13 cellular contexts compared by ENCODE assay signal in genomic region chr9:77829440-77829839, GRCh38.
DNase-seq lines count a peak whose midpoint lies in the region; ATAC-seq and TF ChIP-seq lines count a peak whose summit lies in the region.
"Had no signal": no experiment of that assay in that cellular context is flagged by ENCODE, and none has a peak within 500 bp of the region (broad histone marks: within the 10 kb centered on the region; RNA-seq: fewer than 3 reads in every experiment).

No MANE protein-coding gene starts in this region.

- DNase-seq in CD14-positive monocyte (ENCODE audit: low spot score), result no peak
- no peak for DNase-seq in CD8-positive, alpha-beta T cell
- DNase-seq in WTC11 (ENCODE audit: low spot score), result no peak
- no peak for DNase-seq in neural progenitor cell (ENCODE audit: low spot score)
- DNase-seq in activated gamma-delta T cell treated with Interleukin-2 at 50 U/mL for 16 hours, result no peak
- DNase-seq: DMS53, H9 had no signal

- no peaks in the 10 kb centered on the region for H3F3A ChIP-seq in neural progenitor cell (ENCODE audit: low read depth)

- H3K27me3 Mint-ChIP-seq in CD14-positive monocyte (ENCODE audit: low read depth in 3 of 3) (peaks cover 0 to 2% (median 0%) of the 10 kb centered on the region in 3 donors), WTC11 (ENCODE audit: low read depth) (no peaks in the 10 kb centered on the region), neural progenitor cell (ENCODE audit: insufficient read depth, low read depth) (peaks cover 2% of the 10 kb centered on the region)
- no peaks in the 10 kb centered on the region for H3K27me3 Mint-ChIP-seq in CD8-positive, alpha-beta T cell (ENCODE audit: low read depth)
- H3K27me3 Mint-ChIP-seq: B cell, IgD-negative memory B cell had no signal

- H3K36me3 Mint-ChIP-seq in CD14-positive monocyte (peaks cover 17 to 18% of the 10 kb centered on the region in 2 donors), WTC11 (no peaks in the 10 kb centered on the region), neural progenitor cell (no peaks in the 10 kb centered on the region)
- no peaks in the 10 kb centered on the region for H3K36me3 Mint-ChIP-seq in CD8-positive, alpha-beta T cell
- H3K36me3 Mint-ChIP-seq: IgD-negative memory B cell had no signal

- H3K4me1 Mint-ChIP-seq in CD14-positive monocyte, result peaks cover 21% of the 10 kb centered on the region
- peaks cover 39% of the 10 kb centered on the region for H3K4me1 Mint-ChIP-seq in CD8-positive, alpha-beta T cell (ENCODE audit: low read depth)
- no peaks in the 10 kb centered on the region for H3K4me1 Mint-ChIP-seq in WTC11
- H3K4me1 Mint-ChIP-seq in neural progenitor cell, result peaks cover 16% of the 10 kb centered on the region
- H3K4me1 Mint-ChIP-seq: H9 had no signal

- no peak overlapping the region for H3K9ac ChIP-seq in neural progenitor cell

- CTCF ChIA-PET in CD8-positive, alpha-beta T cell (lab: Charles Lee), result interaction anchor here (0.9 kb wide), 1 partner anchor 10 kb away, joined by 3 read pairs; no protein-coding TSS in a partner anchor
- CTCF ChIA-PET in WTC11 (lab: Charles Lee), result interaction anchor here (1.7 kb wide), 1 partner anchor 148 kb away, joined by 4 read pairs; no protein-coding TSS in a partner anchor

- H3K27ac ChIP-seq in CD8-positive, alpha-beta T cell (ENCODE audit: low read depth, low read length), result no peak overlapping the region
- H3K27ac ChIP-seq in neural progenitor cell, result no peak overlapping the region
- H3K27ac ChIP-seq: C4-2B had no signal

- no peak overlapping the region for H3K4me3 ChIP-seq in CD8-positive, alpha-beta T cell (ENCODE audit: low read depth, low read length)
- no peak overlapping the region for H3K4me3 ChIP-seq in neural progenitor cell
- H3K4me3 ChIP-seq: GM23338 had no signal

- intact Hi-C loops in CD14-positive monocyte (cut with micrococcal nuclease), result no loop called here
- intact Hi-C loops in CD8-positive, alpha-beta T cell (cut with DNase I, micrococcal nuclease), result no loop called here

- POLR2A ChIA-PET in CD8-positive, alpha-beta T cell (lab: Charles Lee), result no interaction called here
- POLR2A ChIA-PET in WTC11 (lab: Charles Lee), result no interaction called here

- H3K9me3 ChIP-seq in CD8-positive, alpha-beta T cell (ENCODE audit: low read length), result no peaks in the 10 kb centered on the region
- H3K9me3 ChIP-seq in neural progenitor cell (ENCODE audit: low read depth), result no peaks in the 10 kb centered on the region

- no peak for TF ChIP-seq CTCF in CD14-positive monocyte (IDR thresholded peaks at IDR 0.05)
- no peak for TF ChIP-seq CTCF in CD8-positive, alpha-beta T cell (IDR thresholded peaks at IDR 0.05)
- TF ChIP-seq CTCF in WTC11 (IDR thresholded peaks at IDR 0.05), result no peak
- TF ChIP-seq CTCF in neural progenitor cell (IDR thresholded peaks at IDR 0.05), result no peak

- no peak overlapping the region for H3K4me2 ChIP-seq in neural progenitor cell
- H3K4me2 ChIP-seq: GM23338 had no signal

- H3K36me3 ChIP-seq in CD8-positive, alpha-beta T cell (ENCODE audit: insufficient read depth, low read length), result no peaks in the 10 kb centered on the region
- H3K36me3 ChIP-seq in neural progenitor cell, result no peaks in the 10 kb centered on the region

- peaks cover 9% of the 10 kb centered on the region for H4K20me1 ChIP-seq in neural progenitor cell (ENCODE audit: low read depth)

- H3K4me1 ChIP-seq in CD8-positive, alpha-beta T cell (ENCODE audit: insufficient read depth, low read length), result peaks cover 9% of the 10 kb centered on the region
- H3K4me1 ChIP-seq in neural progenitor cell, result peaks cover 15% of the 10 kb centered on the region

- H2AFZ ChIP-seq in neural progenitor cell (replicated peaks), result no peak overlapping the region
- H2AFZ ChIP-seq: GM23338 had no signal

- no peaks in the 10 kb centered on the region for H3K27me3 ChIP-seq in CD8-positive, alpha-beta T cell (ENCODE audit: insufficient read depth, low read length)
- no peaks in the 10 kb centered on the region for H3K27me3 ChIP-seq in neural progenitor cell

- H3K9me3 Mint-ChIP-seq in CD14-positive monocyte (no peaks in the 10 kb centered on the region), WTC11 (no peaks in the 10 kb centered on the region), neural progenitor cell (no peaks in the 10 kb centered on the region)
- H3K9me3 Mint-ChIP-seq in CD8-positive, alpha-beta T cell, result no peaks in the 10 kb centered on the region
- H3K9me3 Mint-ChIP-seq: GM23338, H9, IgD-negative memory B cell had no signal

- ATAC-seq in CD8-positive, alpha-beta T cell, result no peak
- ATAC-seq in WTC11, result no peak
- no peak for ATAC-seq in GM18519 (IDR thresholded peaks at IDR 0.05; ENCODE audit: low FRiP score, unreplicated experiment)
- no peak for ATAC-seq in GM18868 (IDR thresholded peaks at IDR 0.05; ENCODE audit: unreplicated experiment)
- ATAC-seq: GM23338 had no signal

- H3K79me2 ChIP-seq in neural progenitor cell (ENCODE audit: low read depth), result peaks cover 15% of the 10 kb centered on the region

- no peak overlapping the region for H3K4me3 Mint-ChIP-seq in CD14-positive monocyte
- H3K4me3 Mint-ChIP-seq in CD8-positive, alpha-beta T cell, result no peak overlapping the region
- H3K4me3 Mint-ChIP-seq in WTC11, result no peak overlapping the region
- H3K4me3 Mint-ChIP-seq in neural progenitor cell, result no peak overlapping the region
- H3K4me3 Mint-ChIP-seq: B cell, GM23338, H9, IgD-negative memory B cell had no signal

- H3K27ac Mint-ChIP-seq in CD14-positive monocyte (peak overlapping the region in 4 of 7 donors; percentile 12 to 77 (median 62)), WTC11 (0 out of 2 replicates have a peak overlapping the region, but pooled peaks have one; percentile 52), neural progenitor cell (peak overlapping the region; percentile 63)
- peak overlapping the region; percentile 47 for H3K27ac Mint-ChIP-seq in CD8-positive, alpha-beta T cell
- H3K27ac Mint-ChIP-seq: B cell, GM23338 had no signal

TF ChIP-seq in WTC11, 78 proteins besides CTCF, POLR2A, EP300 and RAD21 (continues in another document):
- TF ChIP-seq SOX15 (CRISPR knock-in tag; IDR thresholded peaks at IDR 0.05) (no peak), MAX (CRISPR knock-in tag; IDR thresholded peaks at IDR 0.05) (no peak), GABPB1 (CRISPR knock-in tag; IDR thresholded peaks at IDR 0.05) (no peak), FOXP1 (CRISPR knock-in tag; IDR thresholded peaks at IDR 0.05; ENCODE audit: borderline replicate concordance) (no peak), NFE2L1 (CRISPR knock-in tag; IDR thresholded peaks at IDR 0.05) (no peak), EMX1 (CRISPR knock-in tag; IDR thresholded peaks at IDR 0.05) (no peak), RORB (CRISPR knock-in tag; IDR thresholded peaks at IDR 0.05) (no peak), NR1H2 (CRISPR knock-in tag; IDR thresholded peaks at IDR 0.05) (no peak), ZNF425 (CRISPR knock-in tag; conservative IDR thresholded peaks at IDR 0.05) (no peak), AFF4 (CRISPR knock-in tag; IDR thresholded peaks at IDR 0.05; ENCODE audit: borderline replicate concordance) (no peak), ZNF219 (CRISPR knock-in tag; IDR thresholded peaks at IDR 0.05; ENCODE audit: borderline replicate concordance) (no peak), ELF4 (CRISPR knock-in tag; IDR thresholded peaks at IDR 0.05; ENCODE audit: low read depth) (no peak)
